ENCODE assay signal across 16 cellular contexts in genomic region chr16:50815382-50815781, GRCh38.
DNase-seq lines count a peak whose midpoint lies in the region; ATAC-seq and TF ChIP-seq lines count a peak whose summit lies in the region.
"Had no signal": no experiment of that assay in that cellular context is flagged by ENCODE, and none has a peak within 500 bp of the region (broad histone marks: within the 10 kb centered on the region; RNA-seq: fewer than 3 reads in every experiment).

No MANE protein-coding gene starts in this region.

- WGBS in lower leg skin, 2 donors, result 89% methylated on average over 7 of the region's 7 CpGs

- H3K27ac ChIP-seq in colonic mucosa, result no peak overlapping the region
- H3K27ac ChIP-seq: GM23248 had no signal

- H3K4me1 ChIP-seq in colonic mucosa, result no peaks in the 10 kb centered on the region
- H3K4me1 ChIP-seq: Caco-2 had no signal

- ATAC-seq in GM21360 (IDR thresholded peaks at IDR 0.05; ENCODE audit: unreplicated experiment), result no peak
- ATAC-seq: CD8-positive, alpha-beta T cell had no signal

- H3K27me3 Mint-ChIP-seq in CD14-positive monocyte (ENCODE audit: low read depth in 3 of 3) (peaks cover 3 to 17% (median 7%) of the 10 kb centered on the region in 3 donors), type B pancreatic cell (no peaks in the 10 kb centered on the region)

- H3K36me3 Mint-ChIP-seq in CD14-positive monocyte (no peaks in the 10 kb centered on the region), type B pancreatic cell (no peaks in the 10 kb centered on the region)
- H3K36me3 Mint-ChIP-seq: CD4-positive, CD25-positive, alpha-beta regulatory T cell; CD8-positive, alpha-beta T cell had no signal

- no peak for TF ChIP-seq POLR2A in lower leg skin (IDR thresholded peaks at IDR 0.05)

- no peak overlapping the region for H3K4me3 ChIP-seq in colonic mucosa
- no peak overlapping the region for H3K4me3 ChIP-seq in lower leg skin (ENCODE audit: low read depth, poor library complexity, severe bottlenecking)
- H3K4me3 ChIP-seq: GM23248 had no signal

- no peak overlapping the region for H3K9ac ChIP-seq in colonic mucosa (ENCODE audit: low read depth in 2 of 2, low read length in 2 of 2)
- H3K9ac ChIP-seq: GM23248 had no signal

- no peak overlapping the region for H3K4me3 Mint-ChIP-seq in CD14-positive monocyte
- H3K4me3 Mint-ChIP-seq in type B pancreatic cell, result no peak overlapping the region
- H3K4me3 Mint-ChIP-seq: CD4-positive, CD25-positive, alpha-beta regulatory T cell; CD8-positive, alpha-beta T cell had no signal

- intact Hi-C loops in CD14-positive monocyte (cut with micrococcal nuclease), result no loop called here
- intact Hi-C loops in colonic mucosa (cut with DNase I), result no loop called here
- intact Hi-C loops in lower leg skin (cut with DNase I; ENCODE audit: low total_unique reads), result no loop called here

- H3K4me1 Mint-ChIP-seq in CD14-positive monocyte (no peaks in the 10 kb centered on the region), type B pancreatic cell (ENCODE audit: unreplicated experiment) (no peaks in the 10 kb centered on the region)
- H3K4me1 Mint-ChIP-seq: CD4-positive, CD25-positive, alpha-beta regulatory T cell had no signal

- H3K27ac Mint-ChIP-seq in CD14-positive monocyte (no peak overlapping the region), type B pancreatic cell (no peak overlapping the region)
- H3K27ac Mint-ChIP-seq: CD4-positive, CD25-positive, alpha-beta regulatory T cell; CD8-positive, alpha-beta T cell had no signal

- TF ChIP-seq CTCF in CD14-positive monocyte (IDR thresholded peaks at IDR 0.05) (no peak), colonic mucosa (IDR thresholded peaks at IDR 0.05) (no peak), lower leg skin (IDR thresholded peaks at IDR 0.05) (no peak), type B pancreatic cell (conservative IDR thresholded peaks at IDR 0.05) (no peak)

- peak; percentile 13 for DNase-seq in CD14-positive monocyte (ENCODE audit: low spot score)
- DNase-seq in colonic mucosa, result peak; percentile 7
- peak; percentile 6 to 68 for DNase-seq in lower leg skin (ENCODE audit: low spot score in 2 of 2)
- DNase-seq in type B pancreatic cell (ENCODE audit: extremely low spot score, unreplicated experiment), result peak; percentile 44
- DNase-seq in HT-29 (ENCODE audit: low spot score), result no peak
- no peak for DNase-seq in stimulated activated CD8-positive, alpha-beta memory T cell treated with anti-CD3 and anti-CD28 coated beads, Interleukin-4, amount 100 ng/mL, for 48 hours
- DNase-seq: C1 segment of cervical spinal cord; Caco-2; CD4-positive, CD25-positive, alpha-beta regulatory T cell; DMS153; DND-41; GM23248; H7; HCEC 1CT had no signal

- H3K9me3 ChIP-seq in colonic mucosa, result no peaks in the 10 kb centered on the region
- H3K9me3 ChIP-seq: Caco-2 had no signal

- no peaks in the 10 kb centered on the region for H3K36me3 ChIP-seq in colonic mucosa

- no peaks in the 10 kb centered on the region for H3K9me3 Mint-ChIP-seq in CD14-positive monocyte
- H3K9me3 Mint-ChIP-seq in type B pancreatic cell, result no peaks in the 10 kb centered on the region
- H3K9me3 Mint-ChIP-seq: CD4-positive, CD25-positive, alpha-beta regulatory T cell; CD8-positive, alpha-beta T cell had no signal

- H3K27me3 ChIP-seq in colonic mucosa, result no peaks in the 10 kb centered on the region

Comparison
In these comparisons a context has a peak if more than half of its experiments do, and no peak if none do; other contexts are left out.
1. DNase-seq: peak in CD14-positive monocyte (single experiment), colonic mucosa (single experiment), lower leg skin (2 of 2) and type B pancreatic cell (single experiment); none in HT-29 (single experiment) and stimulated activated CD8-positive, alpha-beta memory T cell treated with anti-CD3 and anti-CD28 coated beads, Interleukin-4, amount 100 ng/mL, for 48 hours (single experiment).